In genomic region chr17:10117581-10118001, GRCh38 we compare ENCODE assay signal across 9 cellular contexts.
DNase-seq lines count a peak whose midpoint lies in the region; ATAC-seq and TF ChIP-seq lines count a peak whose summit lies in the region.
"Had no signal": no experiment of that assay in that cellular context is flagged by ENCODE, and none has a peak within 500 bp of the region (broad histone marks: within the 10 kb centered on the region; RNA-seq: fewer than 3 reads in every experiment).

No MANE protein-coding gene starts in this region.

- in situ Hi-C loops in GM13977 (cut with MboI; ENCODE audit: low pct_unique_long_range_greater_than_20kb, low sequenced_read_pairs, unreplicated experiment): no loop called here
- in situ Hi-C loops in GM23248 (cut with MboI): no loop called here

- H3K4me1 ChIP-seq in heart left ventricle (peaks cover 0 to 99% (median 66%) of the 10 kb centered on the region in 12 donors), spleen (peaks cover 53 to 100% (median 93%) of the 10 kb centered on the region in 6 donors), PC-9 (replicated peaks; ENCODE audit: insufficient read depth) (no peaks in the 10 kb centered on the region; the same call in 1 of the 2 replicates), GM23248 (ENCODE audit: insufficient read depth) (peaks cover 19% of the 10 kb centered on the region)

- H3K9me2 ChIP-seq in PC-9 (ENCODE audit: insufficient read depth): no peaks in the 10 kb centered on the region
- H3K9me2 ChIP-seq in GM23248 (ENCODE audit: insufficient read depth): no peaks in the 10 kb centered on the region

- peak; percentile 37 for TF ChIP-seq CTCF in GM13977 (IDR thresholded peaks at IDR 0.05; ENCODE audit: extremely low read depth, insufficient read depth, missing control alignments)
- peak; percentile 52 for TF ChIP-seq CTCF in NB4 (IDR thresholded peaks at IDR 0.05; ENCODE audit: low read depth, low read length)
- peak in 2 of 12 donors; percentile 4 to 25 for TF ChIP-seq CTCF in heart left ventricle (IDR thresholded peaks at IDR 0.05)
- peak in 8 of 11 experiments; percentile 21 to 60 (median 42) for TF ChIP-seq CTCF in spleen (IDR thresholded peaks at IDR 0.05 in 8 of 11, conservative IDR thresholded peaks at IDR 0.05 in 3 of 11)
- no peak for TF ChIP-seq CTCF in PC-9 (conservative IDR thresholded peaks at IDR 0.05)

- POLR2A ChIA-PET in PC-9 (lab: Charles Lee; ENCODE audit: unreplicated experiment): no interaction called here

- H3K36me3 ChIP-seq in heart left ventricle (no peaks in the 10 kb centered on the region), spleen (no peaks in the 10 kb centered on the region), PC-9 (ENCODE audit: low read depth) (no peaks in the 10 kb centered on the region), GM23248 (ENCODE audit: low read depth) (no peaks in the 10 kb centered on the region)

- TF ChIP-seq POLR2A in NB4 (IDR thresholded peaks at IDR 0.05; ENCODE audit: extremely low read depth, insufficient read length): no peak
- no peak for TF ChIP-seq POLR2A in heart left ventricle (IDR thresholded peaks at IDR 0.05)
- TF ChIP-seq POLR2A in spleen (IDR thresholded peaks at IDR 0.05): no peak

- H3K4me2 ChIP-seq in PC-9 (no peak overlapping the region), GM23248 (ENCODE audit: unreplicated experiment) (no peak overlapping the region)

- no TSS peak for BruUV-seq in PC-9 (replicated peaks; lab: Mats Ljungman, UMichigan)

- no peak overlapping the region for H3K9ac ChIP-seq in GM23248

- H3K27ac ChIP-seq in heart left ventricle (peak overlapping the region in 8 of 12 donors; percentile 13 to 95 (median 70)), spleen (peak overlapping the region in 7 of 8 donors; percentile 26 to 94 (median 84)), PC-9 (no peak overlapping the region), GM23248 (no peak overlapping the region)
- H3K27ac ChIP-seq: SK-N-MC had no signal

- no peak for ATAC-seq in heart left ventricle
- ATAC-seq in HG03457 (IDR thresholded peaks at IDR 0.05; ENCODE audit: unreplicated experiment): no peak

- no peaks in the 10 kb centered on the region for H3K9me3 ChIP-seq in heart left ventricle
- H3K9me3 ChIP-seq in spleen: no peaks in the 10 kb centered on the region
- H3K9me3 ChIP-seq in PC-9 (ENCODE audit: insufficient read depth, low read depth): no peaks in the 10 kb centered on the region
- no peaks in the 10 kb centered on the region for H3K9me3 ChIP-seq in GM23248 (ENCODE audit: low read depth)

- no peak overlapping the region for H2AFZ ChIP-seq in PC-9
- H2AFZ ChIP-seq in GM23248: no peak overlapping the region

- H4K20me1 ChIP-seq in PC-9 (ENCODE audit: insufficient read depth) (no peaks in the 10 kb centered on the region), GM23248 (ENCODE audit: insufficient read depth) (no peaks in the 10 kb centered on the region)

- no peaks in the 10 kb centered on the region for H3K79me2 ChIP-seq in PC-9 (ENCODE audit: low read depth)
- 0 out of 2 replicates have a peak, but pooled peaks cover 6% of the 10 kb centered on the region for H3K79me2 ChIP-seq in GM23248 (ENCODE audit: insufficient read depth)

- DNase-seq in GM13977 (ENCODE audit: low spot score) (peak; percentile 35), NB4 (ENCODE audit: low read depth) (peak; percentile 97), heart left ventricle (peak in 2 of 5 donors; percentile 42 to 54), spleen (peak; percentile 87), PC-9 (no peak), GM23248 (no peak), LoVo (ENCODE audit: low spot score) (no peak)

- WGBS in heart left ventricle, 4 donors: 62 to 71% (median 69%) methylated on average over 7 of the region's 7 CpGs
- WGBS in spleen, 5 donors: 21 to 43% (median 33%) methylated on average over 7 of the region's 7 CpGs
- WGBS in GM23248 (ENCODE audit: low coverage in 1 of 2, low lambda C conversion rate in 2 of 2, missing lambda C conversion rate in 2 of 2), 2 experiments: 90 to 91% methylated on average over 7 of the region's 7 CpGs

- H3F3A ChIP-seq in PC-9 (ENCODE audit: insufficient read depth, low read depth) (no peaks in the 10 kb centered on the region), GM23248 (ENCODE audit: insufficient read depth) (peaks cover 15% of the 10 kb centered on the region)

- intact Hi-C loops in heart left ventricle (cut with DNase I) (loop anchor here in 2 of 10 donors (5.0 to 10.0 kb wide), 3 partner anchors 77 to 175 kb away; partner anchors contain the start of gene GAS7 (in 2 of the 2)), spleen (cut with DNase I; ENCODE audit: low total_unique reads) (no loop called here), PC-9 (cut with micrococcal nuclease; ENCODE audit: unreplicated experiment) (no loop called here)

- H3K27me3 ChIP-seq in heart left ventricle (no peaks in the 10 kb centered on the region), spleen (replicated peaks in 1 of 7) (no peaks in the 10 kb centered on the region), PC-9 (ENCODE audit: insufficient read depth, low read depth) (peaks cover 21% of the 10 kb centered on the region), GM23248 (replicated peaks; ENCODE audit: insufficient read depth) (no peaks in the 10 kb centered on the region)

- peak overlapping the region; percentile 18 for H3K4me3 ChIP-seq in NB4 (ENCODE audit: low read depth, low read length)
- H3K4me3 ChIP-seq in heart left ventricle: no peak overlapping the region
- H3K4me3 ChIP-seq in spleen: peak overlapping the region in 1 of 8 donors; percentile 3
- H3K4me3 ChIP-seq in PC-9: no peak overlapping the region
- no peak overlapping the region for H3K4me3 ChIP-seq in GM23248
- H3K4me3 ChIP-seq: SK-N-MC had no signal

- CTCF ChIA-PET in PC-9 (lab: Charles Lee): no interaction called here

Comparison
In these comparisons a context has a peak if more than half of its experiments do, and no peak if none do; other contexts are left out.
1. DNase-seq: peak in GM13977 (single experiment), NB4 (single experiment) and spleen (single experiment); none in PC-9 (0 of 2), GM23248 (single experiment) and LoVo (single experiment).
2. H3K27ac ChIP-seq: peak in heart left ventricle (8 of 12) and spleen (7 of 8); none in PC-9 (single experiment) and GM23248 (single experiment).